12 cellular contexts compared by ENCODE assay signal in genomic region chr12:121611306-121611705, GRCh38. TPM values are rescaled to one million over a fixed set of nuclear protein-coding genes. Genes with fewer than 3 reads are reported as not detected.
DNase-seq lines count a peak whose midpoint lies in the region; ATAC-seq and TF ChIP-seq lines count a peak whose summit lies in the region.
"Had no signal": no experiment of that assay in that cellular context is flagged by ENCODE, and none has a peak within 500 bp of the region (broad histone marks: within the 10 kb centered on the region; RNA-seq: fewer than 3 reads in every experiment).

No MANE protein-coding gene starts in this region.

- H3K9me3 ChIP-seq in BE2C (no peaks in the 10 kb centered on the region), IMR-90 (ENCODE audit: control insufficient read depth, insufficient read depth, low read length) (no peaks in the 10 kb centered on the region), muscle layer of duodenum (ENCODE audit: control insufficient read depth in 1 of 2, low read length in 2 of 2) (no peaks in the 10 kb centered on the region), adrenal gland (replicated peaks in 1 of 3) (no peaks in the 10 kb centered on the region)

- no peak for TF ChIP-seq RAD21 in IMR-90 (IDR thresholded peaks at IDR 0.05; ENCODE audit: low read length)

- H3K4ac ChIP-seq in IMR-90 (ENCODE audit: low read depth, low read length) = no peak overlapping the region

- no peak overlapping the region for H2AK5ac ChIP-seq in IMR-90 (ENCODE audit: low read depth, low read length)

- intact Hi-C loops in IMR-90 (cut with micrococcal nuclease) = loop anchor here (5.0 kb wide), 1 partner anchor 54 kb away; no protein-coding TSS in a partner anchor
- intact Hi-C loops in activated naive CD4-positive, alpha-beta T cell treated with anti-CD3 and anti-CD28 coated beads for 36 hours (cut with micrococcal nuclease) = no loop called here
- intact Hi-C loops in adrenal gland (cut with DNase I) = no loop called here

- 83% methylated on average over 1 of the region's 2 CpGs; no CpG with 5 or more reads in 1 of the 2 experiments for WGBS in IMR-90 (ENCODE audit: extremely low coverage in 2 of 2, insufficient read length in 1 of 2), 2 experiments
- WGBS in adrenal gland, 4 donors = 72 to 100% (median 91%) methylated on average over 1 to 2 of the region's 2 CpGs

- H3K36me3 ChIP-seq in BE2C (no peaks in the 10 kb centered on the region), IMR-90 (ENCODE audit: control insufficient read depth, insufficient read depth, low read length) (no peaks in the 10 kb centered on the region), muscle layer of duodenum (ENCODE audit: control insufficient read depth in 1 of 2, insufficient read depth in 2 of 2, low read length in 2 of 2) (no peaks in the 10 kb centered on the region), adrenal gland (replicated peaks in 1 of 2) (no peaks in the 10 kb centered on the region)
- H3K36me3 ChIP-seq: cardiac muscle cell had no signal

- no TSS peak for BruUV-seq in IMR-90 (replicated peaks; lab: Mats Ljungman, UMichigan)

- TF ChIP-seq CTCF in BE2C (IDR thresholded peaks at IDR 0.05; ENCODE audit: low read depth, low read length) (no peak), IMR-90 (conservative IDR thresholded peaks at IDR 0.05; ENCODE audit: low read depth, low read length) (no peak), adrenal gland (IDR thresholded peaks at IDR 0.05) (no peak)

- TF ChIP-seq POLR2A in IMR-90 (IDR thresholded peaks at IDR 0.05; ENCODE audit: low read depth, low read length) = no peak
- no peak for TF ChIP-seq POLR2A in adrenal gland (IDR thresholded peaks at IDR 0.05)

- H2BK5ac ChIP-seq in IMR-90 (ENCODE audit: low read depth, low read length, poor library complexity, severe bottlenecking) = no peak overlapping the region

- CTCF ChIA-PET in IMR-90 (lab: Yijun Ruan, JAX) = no interaction called here
- CTCF ChIA-PET in activated naive CD4-positive, alpha-beta T cell treated with anti-CD3 and anti-CD28 coated beads for 36 hours (lab: Charles Lee) = interaction anchor here (0.7 kb wide), 1 partner anchor 58 kb away, joined by 7 read pairs; the partner anchor contains the start of gene MORN3

- H3K27me3 ChIP-seq in BE2C (no peaks in the 10 kb centered on the region), IMR-90 (ENCODE audit: control insufficient read depth, insufficient read depth, low read length) (no peaks in the 10 kb centered on the region), muscle layer of duodenum (ENCODE audit: low read depth, low read length) (no peaks in the 10 kb centered on the region), adrenal gland (no peaks in the 10 kb centered on the region)
- H3K27me3 ChIP-seq: cardiac muscle cell had no signal

- H3K9ac ChIP-seq in IMR-90 (ENCODE audit: low read depth, low read length) = no peak overlapping the region

- peaks cover 1% of the 10 kb centered on the region for H3K4me1 Mint-ChIP-seq in activated naive CD4-positive, alpha-beta T cell treated with anti-CD3 and anti-CD28 coated beads for 36 hours (ENCODE audit: low read depth)

- no peak overlapping the region for H3K23ac ChIP-seq in IMR-90 (ENCODE audit: low read depth, low read length)

- in situ Hi-C loops in IMR-90 (cut with MboI; ENCODE audit: low sequenced_read_pairs) = no loop called here

- no peak overlapping the region for H4K8ac ChIP-seq in IMR-90 (ENCODE audit: low read depth in 2 of 2, low read length in 2 of 2)

- H3K56ac ChIP-seq in IMR-90 (ENCODE audit: extremely low read depth, insufficient read depth, low read length) = no peak overlapping the region

- no peaks in the 10 kb centered on the region for H3K9me3 Mint-ChIP-seq in activated naive CD4-positive, alpha-beta T cell treated with anti-CD3 and anti-CD28 coated beads for 36 hours
- H3K9me3 Mint-ChIP-seq: CD4-positive, alpha-beta memory T cell had no signal

- no peak overlapping the region for H4K5ac ChIP-seq in IMR-90 (ENCODE audit: low read depth, low read length)

- no peaks in the 10 kb centered on the region for H3K9me1 ChIP-seq in IMR-90 (ENCODE audit: insufficient read depth, low read length)

- H3K4me3 ChIP-seq in BE2C (ENCODE audit: low read depth, low read length) = no peak overlapping the region
- no peak overlapping the region for H3K4me3 ChIP-seq in IMR-90 (ENCODE audit: insufficient read depth, low read depth, low read length)
- H3K4me3 ChIP-seq in muscle layer of duodenum (ENCODE audit: low read depth in 1 of 2, low read length in 2 of 2) = no peak overlapping the region
- no peak overlapping the region for H3K4me3 ChIP-seq in adrenal gland
- H3K4me3 ChIP-seq: cardiac muscle cell had no signal

- H3K14ac ChIP-seq in IMR-90 (replicated peaks; ENCODE audit: low read depth, low read length) = no peak overlapping the region

- ATAC-seq in IMR-90 (ENCODE audit: low read depth) (0 out of 2 replicates have a peak, but pooled peaks have one; percentile 40), GM18909 (IDR thresholded peaks at IDR 0.05; ENCODE audit: poor library complexity, unreplicated experiment) (no peak)
- ATAC-seq: activated CD4-positive, CD25-positive, alpha-beta regulatory T cell treated with anti-CD3 and anti-CD28 coated beads, Interleukin-2, amount 50 U/mL, for 24 hours had no signal

- no peak overlapping the region for H3K4me3 Mint-ChIP-seq in activated naive CD4-positive, alpha-beta T cell treated with anti-CD3 and anti-CD28 coated beads for 36 hours
- H3K4me3 Mint-ChIP-seq: CD4-positive, alpha-beta memory T cell had no signal

- no peak overlapping the region for H2AFZ ChIP-seq in IMR-90 (replicated peaks; ENCODE audit: low read length, poor library complexity)

- H2BK120ac ChIP-seq in IMR-90 (ENCODE audit: low read depth, low read length) = no peak overlapping the region

- H3K27ac ChIP-seq in IMR-90 (ENCODE audit: insufficient read depth, low read length) (no peak overlapping the region), muscle layer of duodenum (ENCODE audit: low read length) (peak overlapping the region; percentile 61), adrenal gland (no peak overlapping the region)

- H3K27me3 Mint-ChIP-seq in activated naive CD4-positive, alpha-beta T cell treated with anti-CD3 and anti-CD28 coated beads for 36 hours (ENCODE audit: low read depth) = no peaks in the 10 kb centered on the region
- H3K27me3 Mint-ChIP-seq: CD4-positive, alpha-beta memory T cell had no signal

- H4K91ac ChIP-seq in IMR-90 (ENCODE audit: insufficient read depth, low read depth, low read length) = no peak overlapping the region

- H3K18ac ChIP-seq in IMR-90 (ENCODE audit: low read depth, low read length) = no peak overlapping the region

- no peak overlapping the region for H3K4me2 ChIP-seq in IMR-90 (ENCODE audit: low read depth, low read length)

- dilution Hi-C loops in IMR-90 (cut with HindIII; ENCODE audit: low sequenced_read_pairs, unreplicated experiment) = no loop called here

- no peaks in the 10 kb centered on the region for H4K20me1 ChIP-seq in IMR-90 (ENCODE audit: insufficient read depth, low read length)

- no peak overlapping the region for H2BK20ac ChIP-seq in IMR-90 (ENCODE audit: low read depth, low read length)

- no peaks in the 10 kb centered on the region for H3K36me3 Mint-ChIP-seq in activated naive CD4-positive, alpha-beta T cell treated with anti-CD3 and anti-CD28 coated beads for 36 hours (ENCODE audit: low read depth)
- H3K36me3 Mint-ChIP-seq: CD4-positive, alpha-beta memory T cell had no signal

- no peaks in the 10 kb centered on the region for H3K79me1 ChIP-seq in IMR-90 (ENCODE audit: low read depth in 1 of 2, low read length in 2 of 2)

- H3K27ac Mint-ChIP-seq in activated naive CD4-positive, alpha-beta T cell treated with anti-CD3 and anti-CD28 coated beads for 36 hours = no peak overlapping the region

- no peak overlapping the region for H2AK9ac ChIP-seq in IMR-90 (replicated peaks; ENCODE audit: low read depth, low read length, poor library complexity)

- POLR2A ChIA-PET in IMR-90 (lab: Charles Lee; ENCODE audit: unreplicated experiment) = no interaction called here

- H3K4me1 ChIP-seq in BE2C = no peaks in the 10 kb centered on the region
- H3K4me1 ChIP-seq in IMR-90 (ENCODE audit: control insufficient read depth, insufficient read depth, low read length) = peaks cover 4% of the 10 kb centered on the region; the same call in 1 of the 2 replicates
- H3K4me1 ChIP-seq in muscle layer of duodenum (ENCODE audit: control insufficient read depth in 1 of 2, insufficient read depth in 2 of 2, low read length in 2 of 2) = peaks cover 10 to 12% of the 10 kb centered on the region in 2 donors
- no peaks in the 10 kb centered on the region for H3K4me1 ChIP-seq in adrenal gland (replicated peaks in 1 of 2)

- H2BK15ac ChIP-seq in IMR-90 (ENCODE audit: low read depth, low read length) = 0 out of 3 replicates have a peak overlapping the region, but pooled peaks have one; percentile 59

- peak; percentile 48 for DNase-seq in BE2C
- no peak for DNase-seq in IMR-90
- DNase-seq in activated naive CD4-positive, alpha-beta T cell treated with anti-CD3 and anti-CD28 coated beads for 36 hours = peak; percentile 28
- no peak for DNase-seq in OCI-M2 (lab: John Stamatoyannopoulos, UW; ENCODE audit: unreplicated experiment)
- DNase-seq in GM19240 (ENCODE audit: insufficient read length, low spot score) = no peak
- DNase-seq in adrenal gland = no peak
- DNase-seq: CD4-positive, alpha-beta memory T cell; NCI-H524 treated with DMSO at 0.1 percent for 48 hours had no signal

RNA-seq across cellular contexts. Expression of gene ORAI1, which starts 15.0 kb away (rescaled TPM):
- 27.1 TPM for polyA plus RNA-seq in BE2C (2012; ENCODE audit: insufficient read depth, insufficient read length, low read depth)
- total RNA-seq in IMR-90 (2012; rRNA removed) (3.9 and 4.4 TPM in 2 replicates), adrenal gland (10 to 100 TPM in 5 of 8 donors, 1 to 10 TPM in 3; 4.9 to 16.1 (median 10.4) TPM)
- polyA plus RNA-seq in IMR-90 (2012; rRNA removed) (22.7 and 31.1 TPM in 2 replicates), adrenal gland (1 to 10 TPM; 1.9 to 4.1 (median 2.9) TPM)
- polyA plus RNA-seq in IMR-90 (2012; cell fraction: cytosol; rRNA removed) = 15.1 and 44.2 TPM in 2 replicates
- polyA plus RNA-seq in IMR-90 (2012; cell fraction: nucleus; rRNA removed; ENCODE audit: low replicate concordance) = 5.3 and 12.5 TPM in 2 replicates
- total RNA-seq in activated naive CD4-positive, alpha-beta T cell treated with anti-CD3 and anti-CD28 coated beads for 36 hours = 10 to 100 TPM; 21.1 to 21.8 TPM

RNA-seq across cellular contexts. Expression of gene KDM2B, which starts 30.5 kb away (rescaled TPM):
- polyA plus RNA-seq in BE2C (2012; ENCODE audit: insufficient read depth, insufficient read length, low read depth) = 53.2 TPM
- total RNA-seq in IMR-90 (2012; rRNA removed) (21.1 and 24.2 TPM in 2 replicates), adrenal gland (10 to 100 TPM in 7 of 8 donors, 1 to 10 TPM in 1; 9.1 to 40.6 (median 18.0) TPM)
- polyA plus RNA-seq in IMR-90 (2012; rRNA removed) (22.6 and 30.7 TPM in 2 replicates), adrenal gland (10 to 100 TPM in 2 of 3 donors, 1 to 10 TPM in 1; 5.0 to 19.7 (median 10.2) TPM)
- polyA plus RNA-seq in IMR-90 (2012; cell fraction: cytosol; rRNA removed) = 19.7 and 20.6 TPM in 2 replicates
- 51.3 and 95.2 TPM in 2 replicates for polyA plus RNA-seq in IMR-90 (2012; cell fraction: nucleus; rRNA removed; ENCODE audit: low replicate concordance)
- 10 to 100 TPM; 22.7 to 23.8 TPM for total RNA-seq in activated naive CD4-positive, alpha-beta T cell treated with anti-CD3 and anti-CD28 coated beads for 36 hours

RNA-seq across cellular contexts. Expression of gene MORN3, which starts 58.1 kb away (rescaled TPM):
- polyA plus RNA-seq in BE2C (2012; ENCODE audit: insufficient read depth, insufficient read length, low read depth) = 0.45 TPM
- total RNA-seq in IMR-90 (2012; rRNA removed) (0.18 and 0.28 TPM in 2 replicates), adrenal gland (under 1 TPM in 3 of 8 donors, not detected in 5; 0.25 to 0.41 (median 0.29) TPM)
- polyA plus RNA-seq in IMR-90 (2012; rRNA removed) (0.22 and 0.37 TPM in 2 replicates), adrenal gland (under 1 TPM; 0.05 to 0.32 (median 0.24) TPM)
- polyA plus RNA-seq in IMR-90 (2012; cell fraction: cytosol; rRNA removed) = 0.23 and 0.25 TPM in 2 replicates
- 0.25 and 0.41 TPM in 2 replicates for polyA plus RNA-seq in IMR-90 (2012; cell fraction: nucleus; rRNA removed; ENCODE audit: low replicate concordance)
- 1 to 10 TPM; 2.6 to 2.9 TPM for total RNA-seq in activated naive CD4-positive, alpha-beta T cell treated with anti-CD3 and anti-CD28 coated beads for 36 hours

Comparison
In these comparisons a context has a peak if more than half of its experiments do, and no peak if none do; other contexts are left out.
1. DNase-seq: peak in BE2C (single experiment) and activated naive CD4-positive, alpha-beta T cell treated with anti-CD3 and anti-CD28 coated beads for 36 hours (single experiment); none in IMR-90 (single experiment), OCI-M2 (single experiment), GM19240 (single experiment) and adrenal gland (0 of 7).